ENCODE assay signal across 8 cellular contexts in genomic region chr7:151248191-151249033, GRCh38. TPM values are rescaled to one million over a fixed set of nuclear protein-coding genes. Genes with fewer than 3 reads are reported as not detected.
DNase-seq lines count a peak whose midpoint lies in the region; ATAC-seq and TF ChIP-seq lines count a peak whose summit lies in the region.

TSS of gene SMARCD3 (minus strand) at chr7:151248694. CDS start at chr7:151248562, 132 bp downstream.

- intact Hi-C loops in head of caudate nucleus (cut with DNase I), result loop anchor here (10.0 kb wide), 1 partner anchor 56 kb away; no protein-coding TSS in a partner anchor

- no peak for TF ChIP-seq CTCF in neural crest cell (conservative IDR thresholded peaks at IDR 0.05)

- DNase-seq in Daoy (ENCODE audit: low read depth) (peak; percentile 83), NCI-H1105 treated with DMSO at 0.1 percent for 48 hours (lab: John Stamatoyannopoulos, UW) (peak; percentile 30), head of caudate nucleus (peak in 39 of 42 donors; percentile 30 to 88 (median 71)), neural crest cell (ENCODE audit: low read depth, low spot score) (peak; percentile 65)
- peak; percentile 53 for DNase-seq in activated naive CD4-positive, alpha-beta T cell treated with anti-CD3 and anti-CD28 coated beads, Interleukin-2, amount 50 U/mL, for 16 hours

- H3K4me3 Mint-ChIP-seq in neural crest cell, result peak within 1 kb of the TSS; percentile 94

- ATAC-seq in esophagus mucosa (no peak), GM19455 (IDR thresholded peaks at IDR 0.05; ENCODE audit: unreplicated experiment) (no peak), GM19463 (IDR thresholded peaks at IDR 0.05; ENCODE audit: unreplicated experiment) (no peak)

- peak within 1 kb of the TSS; percentile 90 for H3K27ac Mint-ChIP-seq in neural crest cell (ENCODE audit: unreplicated experiment)

- peaks cover 9% of the 10 kb centered on the region for H3K27me3 Mint-ChIP-seq in neural crest cell (ENCODE audit: low read depth)

- H3K9me3 Mint-ChIP-seq in neural crest cell, result no peaks in the 10 kb centered on the region

- H3K36me3 Mint-ChIP-seq in neural crest cell (ENCODE audit: low read depth), result no peaks in the 10 kb centered on the region

- peaks cover 76% of the 10 kb centered on the region for H3K4me1 Mint-ChIP-seq in neural crest cell

RNA-seq across cellular contexts. Expression of gene SMARCD3, which starts in this region (rescaled TPM):
- total RNA-seq in Daoy (2014; rRNA removed; shearing (Covaris generic)), result 25.6 and 29.9 TPM in 2 replicates
- total RNA-seq in neural crest cell (46.7 and 50.7 TPM in 2 replicates), esophagus mucosa (6.7 TPM)

Comparison
In these comparisons a context has a peak if more than half of its experiments do, and no peak if none do; other contexts are left out.
1. DNase-seq: peak in every context shown above with its lines; median percentile 83 in Daoy; 71 in head of caudate nucleus; 65 in neural crest cell; 53 in activated naive CD4-positive, alpha-beta T cell treated with anti-CD3 and anti-CD28 coated beads, Interleukin-2, amount 50 U/mL, for 16 hours; 30 in NCI-H1105 treated with DMSO at 0.1 percent for 48 hours.